ENCODE assay signal across 8 cellular contexts in the genomic region with DNA sequence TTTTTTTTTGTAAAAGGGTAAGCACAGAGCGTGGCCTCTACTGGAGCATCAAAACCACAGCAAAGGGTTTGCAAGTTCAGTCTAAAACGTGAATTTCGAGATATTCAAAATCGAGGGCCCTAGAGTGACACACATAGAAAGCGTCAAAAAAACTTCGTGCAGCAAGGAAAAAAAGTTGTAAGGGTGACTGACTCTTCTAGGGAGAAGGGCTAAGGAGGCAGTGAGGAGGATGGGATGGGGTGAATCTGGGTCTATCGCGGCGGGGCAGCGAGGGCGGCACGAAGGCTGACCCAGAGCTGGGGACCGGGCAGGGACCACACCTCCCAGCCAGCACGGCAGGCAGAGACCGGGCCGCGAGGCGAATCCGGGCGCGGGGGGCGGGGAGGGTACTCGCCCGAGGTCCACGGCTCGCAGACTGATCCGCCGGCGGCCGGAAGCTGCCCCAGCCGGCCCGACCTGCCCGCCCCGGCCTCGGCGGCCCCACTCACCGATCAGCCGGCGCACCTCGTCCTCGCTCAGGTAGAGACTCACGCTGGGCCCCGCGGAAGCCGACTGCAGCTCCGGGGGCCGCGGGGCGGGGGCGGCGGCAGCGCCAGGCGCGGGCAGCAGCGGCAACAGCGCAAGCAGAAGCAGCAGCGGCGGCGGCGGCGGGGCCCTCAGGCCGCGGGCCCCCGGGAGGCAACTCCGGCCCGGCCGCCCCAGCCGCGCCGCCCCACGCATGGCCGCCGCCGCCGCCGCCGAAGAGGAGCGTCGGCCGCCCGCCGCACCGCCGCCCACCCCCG. TPM values are rescaled to one million over a fixed set of nuclear protein-coding genes. Genes with fewer than 3 reads are reported as not detected.
DNase-seq lines count a peak whose midpoint lies in the region; ATAC-seq, FAIRE-seq and TF ChIP-seq lines count a peak whose summit lies in the region.

No MANE protein-coding gene starts in this region.

- H3K9me3 Mint-ChIP-seq in naive thymus-derived CD4-positive, alpha-beta T cell: peaks cover 0 to 10% (median 5%) of the 10 kb centered on the region in 11 donors
- peaks cover 0 to 5% of the 10 kb centered on the region in 2 donors for H3K9me3 Mint-ChIP-seq in stimulated activated naive CD8-positive, alpha-beta T cell treated with anti-CD3 and anti-CD28 coated beads, Interleukin-15, amount 100 ng/mL, for 72 hours

- H3K9me3 ChIP-seq in esophagus squamous epithelium: no peaks in the 10 kb centered on the region
- no peaks in the 10 kb centered on the region for H3K9me3 ChIP-seq in naive thymus-derived CD4-positive, alpha-beta T cell (ENCODE audit: control insufficient read depth in 2 of 3, low read length in 3 of 3)

- H3K27me3 Mint-ChIP-seq in naive thymus-derived CD4-positive, alpha-beta T cell: peaks cover 0 to 51% (median 0%) of the 10 kb centered on the region in 5 donors
- peaks cover 7% of the 10 kb centered on the region for H3K27me3 Mint-ChIP-seq in stimulated activated naive CD8-positive, alpha-beta T cell treated with anti-CD3 and anti-CD28 coated beads, Interleukin-15, amount 100 ng/mL, for 72 hours

- no peak for TF ChIP-seq POLR2A in esophagus squamous epithelium (IDR thresholded peaks at IDR 0.05)

- peak; percentile 49 for ATAC-seq in HG02970 (IDR thresholded peaks at IDR 0.05; ENCODE audit: low FRiP score, unreplicated experiment)
- peak; percentile 59 for ATAC-seq in naive thymus-derived CD4-positive, alpha-beta T cell
- peak; percentile 64 for ATAC-seq in stimulated activated naive CD8-positive, alpha-beta T cell treated with anti-CD3 and anti-CD28 coated beads, Interleukin-15, amount 100 ng/mL, for 72 hours

- H3K4me3 Mint-ChIP-seq in naive thymus-derived CD4-positive, alpha-beta T cell: peak overlapping the region; percentile 88 to 99 (median 94)
- H3K4me3 Mint-ChIP-seq in stimulated activated naive CD8-positive, alpha-beta T cell treated with anti-CD3 and anti-CD28 coated beads, Interleukin-15, amount 100 ng/mL, for 72 hours: peak overlapping the region; percentile 83 to 87

- H3K4me3 ChIP-seq in esophagus squamous epithelium: peak overlapping the region; percentile 61 to 95 (median 82)
- peak overlapping the region; percentile 64 for H3K4me3 ChIP-seq in naive thymus-derived CD4-positive, alpha-beta T cell (ENCODE audit: low read length)

- H3K27ac Mint-ChIP-seq in naive thymus-derived CD4-positive, alpha-beta T cell: peak overlapping the region; percentile 66 to 99 (median 94)
- H3K27ac Mint-ChIP-seq in stimulated activated naive CD8-positive, alpha-beta T cell treated with anti-CD3 and anti-CD28 coated beads, Interleukin-15, amount 100 ng/mL, for 72 hours: peak overlapping the region; percentile 82

- no peaks in the 10 kb centered on the region for H3K36me3 ChIP-seq in esophagus squamous epithelium
- peaks cover 0 to 6% (median 0%) of the 10 kb centered on the region in 3 experiments for H3K36me3 ChIP-seq in naive thymus-derived CD4-positive, alpha-beta T cell (ENCODE audit: control insufficient read depth in 2 of 3, insufficient read depth in 3 of 3, low read length in 3 of 3)

- peak; percentile 46 for DNase-seq in 8988T
- peak; percentile 23 for DNase-seq in GM18507 (ENCODE audit: extremely low spot score, insufficient read length, low read depth)
- DNase-seq in NOMO-1 treated with DMSO at 0.1 percent for 48 hours (lab: John Stamatoyannopoulos, UW; ENCODE audit: unreplicated experiment): peak; percentile 53
- peak; percentile 63 to 73 for DNase-seq in activated T-cell treated with anti-CD3 and anti-CD28 coated beads, Interleukin-2, amount 50 U/mL, for 48 hours
- no peak for DNase-seq in esophagus squamous epithelium (lab: John Stamatoyannopoulos, UW)
- DNase-seq in naive thymus-derived CD4-positive, alpha-beta T cell: peak; percentile 34 to 65 (median 47)
- peak; percentile 48 to 59 for DNase-seq in stimulated activated naive CD8-positive, alpha-beta T cell treated with anti-CD3 and anti-CD28 coated beads, Interleukin-15, amount 100 ng/mL, for 72 hours

- peaks cover 0 to 16% (median 8%) of the 10 kb centered on the region in 5 donors for H3K36me3 Mint-ChIP-seq in naive thymus-derived CD4-positive, alpha-beta T cell

- H3K27ac ChIP-seq in esophagus squamous epithelium: peak overlapping the region; percentile 90 to 97 (median 94)
- H3K27ac ChIP-seq in naive thymus-derived CD4-positive, alpha-beta T cell (ENCODE audit: low read depth, low read length): peak overlapping the region; percentile 86

- CTCF ChIA-PET in naive thymus-derived CD4-positive, alpha-beta T cell (lab: Charles Lee): interaction anchor here (1.9 kb wide), 1 partner anchor 25 kb away, joined by 6 read pairs; no protein-coding TSS in a partner anchor

- peaks cover 25 to 69% (median 62%) of the 10 kb centered on the region in 7 donors for H3K4me1 Mint-ChIP-seq in naive thymus-derived CD4-positive, alpha-beta T cell
- H3K4me1 Mint-ChIP-seq in stimulated activated naive CD8-positive, alpha-beta T cell treated with anti-CD3 and anti-CD28 coated beads, Interleukin-15, amount 100 ng/mL, for 72 hours: peaks cover 76% of the 10 kb centered on the region

- no peaks in the 10 kb centered on the region for H3K27me3 ChIP-seq in esophagus squamous epithelium
- H3K27me3 ChIP-seq in naive thymus-derived CD4-positive, alpha-beta T cell (ENCODE audit: control insufficient read depth in 2 of 2, insufficient read depth in 2 of 2, low read length in 2 of 2): no peaks in the 10 kb centered on the region

- H3K4me1 ChIP-seq in esophagus squamous epithelium: peaks cover 8 to 53% (median 26%) of the 10 kb centered on the region in 3 donors
- H3K4me1 ChIP-seq in naive thymus-derived CD4-positive, alpha-beta T cell (ENCODE audit: control insufficient read depth in 2 of 2, insufficient read depth in 2 of 2, low read length in 2 of 2): peaks cover 12 to 16% of the 10 kb centered on the region in 2 donors

- intact Hi-C loops in esophagus squamous epithelium (cut with DNase I): no loop called here
- intact Hi-C loops in naive thymus-derived CD4-positive, alpha-beta T cell (cut with micrococcal nuclease): loop anchor here (1.0 to 5.0 kb wide), 8 partner anchors 10 to 1527 kb away; partner anchors contain the start of genes CEP63 (in 2 of the 2), CDV3 (in 1 of the 2) and NPHP3 (in 1 of the 2)

- no peak for TF ChIP-seq CTCF in esophagus squamous epithelium (IDR thresholded peaks at IDR 0.05)

- POLR2A ChIA-PET in naive thymus-derived CD4-positive, alpha-beta T cell (lab: Charles Lee): interaction anchor here (0.8 to 1.5 kb wide), 7 partner anchors 9 to 677 kb away, joined by 3 to 6 read pairs (median 4); partner anchors contain the start of genes ANAPC13, CDV3 and CEP63

- WGBS in esophagus squamous epithelium, 2 donors: 0% methylated on average over 11 to 13 of the region's 85 CpGs

- peak; percentile 42 for FAIRE-seq in GM18507 (lab: Jason Lieb, UNC)

RNA-seq across cellular contexts. Expression of gene RYK, which starts 0.5 kb away (rescaled TPM):
- 10 to 100 TPM; 29.3 to 75.5 (median 39.1) TPM for total RNA-seq in esophagus squamous epithelium
- total RNA-seq in naive thymus-derived CD4-positive, alpha-beta T cell: 10 to 100 TPM; 10.7 to 53.5 (median 50.5) TPM
- polyA plus RNA-seq in naive thymus-derived CD4-positive, alpha-beta T cell: 10 to 100 TPM in 1 of 2 donors, 1 to 10 TPM in 1; 6.9 to 10.5 TPM
